27 cellular contexts compared by ENCODE assay signal in the genomic region with DNA sequence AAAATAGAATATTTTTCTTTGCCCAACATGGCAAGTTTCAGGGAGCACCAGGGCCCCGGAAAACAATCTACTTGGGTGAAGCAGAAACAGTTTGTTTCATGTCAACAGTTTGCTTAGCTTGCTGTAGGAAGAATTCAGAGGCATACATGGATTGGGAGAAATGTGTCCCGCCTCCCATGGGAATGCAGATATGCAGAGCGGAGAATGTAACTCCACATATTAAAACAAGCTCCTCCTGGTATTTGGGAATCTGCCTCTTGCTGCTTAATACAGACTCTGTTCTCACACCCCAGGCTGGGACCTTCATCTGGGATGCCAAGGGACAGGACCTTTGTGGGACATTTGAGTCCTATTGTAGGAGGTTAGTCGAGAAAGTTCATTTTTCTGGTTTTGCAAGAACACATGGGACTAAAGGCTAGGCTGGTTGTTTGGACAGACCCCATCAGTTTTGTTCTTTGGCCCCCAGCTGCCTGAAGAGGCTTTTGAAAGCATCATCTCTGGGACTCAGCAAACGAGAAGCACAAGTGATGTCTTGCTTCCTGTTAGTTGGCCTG.
"Had no signal": no experiment of that assay in that cellular context is flagged by ENCODE, and none has a peak within 500 bp of the region (broad histone marks: within the 10 kb centered on the region; RNA-seq: fewer than 3 reads in every experiment).

No MANE protein-coding gene starts in this region.

- H3K4me1 ChIP-seq: ascending aorta, body of pancreas had no signal

- H3K4me3 ChIP-seq: ascending aorta, body of pancreas, MG63, SK-N-MC had no signal

- H3K9me3 ChIP-seq: body of pancreas had no signal

- H3K27ac ChIP-seq: ascending aorta, body of pancreas, KMS-11, SK-N-MC had no signal

- H3K9ac ChIP-seq: KMS-11 had no signal

- ATAC-seq: activated CD8-positive, alpha-beta memory T cell treated with anti-CD3 and anti-CD28 coated beads, Interleukin-2, amount 10 ng/mL, durations not matched to agents 7 days and 5 days; activated CD8-positive, alpha-beta T cell treated with anti-CD3 and anti-CD28 coated beads, Interleukin-2, amount 10 ng/mL, durations not matched to agents 7 days and 5 days; body of pancreas; Panc1; Right ventricle myocardium inferior had no signal

- H3K27me3 ChIP-seq: ascending aorta, body of pancreas, MG63 had no signal

- DNase-seq: activated CD4-positive, alpha-beta T cell treated with anti-CD3 and anti-CD28 coated beads for 48 hours; activated CD4-positive, alpha-beta T cell treated with anti-CD3 and anti-CD28 coated beads, Interleukin-2, amount 50 U/mL, for 4 hours; activated CD4-positive, CD25-positive, alpha-beta regulatory T cell treated with anti-CD3 and anti-CD28 coated beads, Interleukin-2, amount 50 U/mL, for 72 hours; activated CD8-positive, alpha-beta memory T cell treated with anti-CD3 and anti-CD28 coated beads, Interleukin-2, amount 10 ng/mL, durations not matched to agents 7 days and 5 days; activated CD8-positive, alpha-beta T cell treated with anti-CD3 and anti-CD28 coated beads, Interleukin-2, amount 10 ng/mL, durations not matched to agents 7 days and 5 days; activated effector memory CD4-positive, alpha-beta T cell treated with Interleukin-2 at 50 U/mL for 16 hours; activated naive CD4-positive, alpha-beta T cell; activated T-cell treated with anti-CD3 and anti-CD28 coated beads, Interleukin-2, amount 50 U/mL, for 24 hours; amniotic stem cell; MG63; MV-4-11; NCI-H1092 treated with DMSO at 0.1 percent for 48 hours; NCI-H1417 treated with DMSO at 0.1 percent for 48 hours; NCI-H187; NCI-H2081; NCI-H510A treated with DMSO at 0.1 percent for 48 hours; NCI-H69; NK-92 treated with Interleukin-12 subunit alpha and Interleukin-12 subunit beta, amount 100 ng/mL, for 24 hours; OCI-M1; RPMI8226; SW 1271 had no signal

- H3K36me3 ChIP-seq: ascending aorta, MG63 had no signal

- H3K4me2 ChIP-seq: KMS-11 had no signal
